Comparison of ENCODE assay signal across 19 cellular contexts in the genomic region with DNA sequence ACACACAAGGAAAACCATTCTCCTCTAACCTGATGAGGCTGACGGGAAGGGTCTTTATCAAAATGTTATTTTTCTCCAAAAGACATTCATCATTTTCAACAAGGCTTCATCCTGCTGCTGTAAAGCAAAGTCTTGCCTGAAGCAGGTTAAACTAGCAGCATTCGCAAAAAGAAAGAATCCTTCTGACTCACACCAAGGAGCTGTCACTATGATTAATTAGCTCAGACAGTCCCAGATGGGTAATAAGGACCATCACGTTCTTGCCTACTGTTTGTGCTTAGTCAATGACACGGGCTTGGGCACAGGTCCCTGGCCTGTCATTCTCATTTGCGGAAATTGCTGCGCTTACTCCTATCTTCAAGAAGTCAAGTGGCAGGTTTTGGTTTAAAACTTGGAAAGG.
DNase-seq lines count a peak whose midpoint lies in the region; ATAC-seq, FAIRE-seq and TF ChIP-seq lines count a peak whose summit lies in the region.
"Had no signal": no experiment of that assay in that cellular context is flagged by ENCODE, and none has a peak within 500 bp of the region (broad histone marks: within the 10 kb centered on the region; RNA-seq: fewer than 3 reads in every experiment).

No MANE protein-coding gene starts in this region.

- no peak overlapping the region for H3K27ac Mint-ChIP-seq in activated naive CD4-positive, alpha-beta T cell treated with anti-CD3 and anti-CD28 coated beads for 36 hours
- H3K27ac Mint-ChIP-seq: B cell; CD4-positive, alpha-beta T cell; GM23338 had no signal

- no TSS peak for BruUV-seq in A673 (replicated peaks; lab: Mats Ljungman, UMichigan)

- H3K4me3 Mint-ChIP-seq in activated naive CD4-positive, alpha-beta T cell treated with anti-CD3 and anti-CD28 coated beads for 36 hours, result no peak overlapping the region
- H3K4me3 Mint-ChIP-seq: B cell; CD4-positive, alpha-beta T cell; GM23338 had no signal

- no peak for TF ChIP-seq POLR2A in right lobe of liver (IDR thresholded peaks at IDR 0.05)

- intact Hi-C loops in A673 (cut with micrococcal nuclease; ENCODE audit: unreplicated experiment) (no loop called here), pancreas (cut with DNase I) (no loop called here), right lobe of liver (cut with DNase I) (no loop called here)
- intact Hi-C loops in activated naive CD4-positive, alpha-beta T cell treated with anti-CD3 and anti-CD28 coated beads for 36 hours (cut with micrococcal nuclease), result no loop called here

- WGBS in pancreas, 2 donors, result 62 to 69% methylated on average over 6 of the region's 6 CpGs
- 60% methylated on average over 6 of the region's 6 CpGs for WGBS in right lobe of liver (ENCODE audit: insufficient coverage, low coverage, low lambda C conversion rate, missing lambda C conversion rate)

- TF ChIP-seq CTCF in A673 (conservative IDR thresholded peaks at IDR 0.05; ENCODE audit: low read depth, low read length), result no peak
- TF ChIP-seq CTCF in GM20000 (IDR thresholded peaks at IDR 0.05; ENCODE audit: extremely low read depth, missing control alignments), result no peak
- no peak for TF ChIP-seq CTCF in pancreas (IDR thresholded peaks at IDR 0.05)
- no peak for TF ChIP-seq CTCF in right lobe of liver (IDR thresholded peaks at IDR 0.05)

- FAIRE-seq in pancreas (lab: Jason Lieb, UNC), result no peak
- FAIRE-seq: D721Med had no signal

- peaks cover 2% of the 10 kb centered on the region for H3K27me3 Mint-ChIP-seq in activated naive CD4-positive, alpha-beta T cell treated with anti-CD3 and anti-CD28 coated beads for 36 hours (ENCODE audit: low read depth)

- no peaks in the 10 kb centered on the region for H3K36me3 Mint-ChIP-seq in activated naive CD4-positive, alpha-beta T cell treated with anti-CD3 and anti-CD28 coated beads for 36 hours (ENCODE audit: low read depth)

- H3K4me1 ChIP-seq in A673 (ENCODE audit: insufficient read depth, low read length, poor library complexity, severe bottlenecking) (no peaks in the 10 kb centered on the region), pancreas (no peaks in the 10 kb centered on the region), right lobe of liver (no peaks in the 10 kb centered on the region)

- no peak overlapping the region for H3K27ac ChIP-seq in A673 (ENCODE audit: low read depth, low read length, poor library complexity, severe bottlenecking)
- no peak overlapping the region for H3K27ac ChIP-seq in pancreas
- no peak overlapping the region for H3K27ac ChIP-seq in right lobe of liver
- H3K27ac ChIP-seq: HL-60 had no signal

- POLR2A ChIA-PET in A673 (lab: Charles Lee; ENCODE audit: low non-redundant PET), result no interaction called here
- POLR2A ChIA-PET in HEK293T (lab: Yijun Ruan, JAX), result no interaction called here

- peak; percentile 6 for DNase-seq in A673 (ENCODE audit: low spot score)
- DNase-seq in HEK293T (ENCODE audit: extremely low spot score), result no peak
- peak; percentile 55 for DNase-seq in astrocyte of the hippocampus (ENCODE audit: low read depth, low spot score)
- DNase-seq in left kidney (ENCODE audit: low read depth, low spot score), result peak; percentile 7
- no peak for DNase-seq in GM20000 (ENCODE audit: low spot score)
- no peak for DNase-seq in pancreas
- no peak for DNase-seq in right lobe of liver
- DNase-seq in activated naive CD4-positive, alpha-beta T cell treated with anti-CD3 and anti-CD28 coated beads for 36 hours, result no peak
- DNase-seq: CD4-positive, alpha-beta T cell; DMS79 treated with DMSO at 0.1 percent for 48 hours; KG1; NCI-H1105 treated with DMSO at 0.1 percent for 48 hours; NCI-H187 treated with DMSO at 0.1 percent for 48 hours; NCI-H510A treated with DMSO at 0.1 percent for 48 hours; NK-92 treated with Interleukin-12 subunit alpha and Interleukin-12 subunit beta, amount 100 ng/mL, for 24 hours had no signal

- H3K9me3 Mint-ChIP-seq in activated naive CD4-positive, alpha-beta T cell treated with anti-CD3 and anti-CD28 coated beads for 36 hours, result no peaks in the 10 kb centered on the region
- H3K9me3 Mint-ChIP-seq: CD4-positive, alpha-beta T cell; GM23338 had no signal

- H3K36me3 ChIP-seq in A673 (ENCODE audit: insufficient read depth, low read length, poor library complexity, severe bottlenecking) (no peaks in the 10 kb centered on the region), pancreas (no peaks in the 10 kb centered on the region), right lobe of liver (no peaks in the 10 kb centered on the region)

- no peaks in the 10 kb centered on the region for H3K4me1 Mint-ChIP-seq in activated naive CD4-positive, alpha-beta T cell treated with anti-CD3 and anti-CD28 coated beads for 36 hours (ENCODE audit: low read depth)
- H3K4me1 Mint-ChIP-seq: B cell had no signal

- H3K4me3 ChIP-seq in A673 (ENCODE audit: low read depth, low read length, poor library complexity, severe bottlenecking), result no peak overlapping the region
- no peak overlapping the region for H3K4me3 ChIP-seq in pancreas
- H3K4me3 ChIP-seq in right lobe of liver, result no peak overlapping the region
- H3K4me3 ChIP-seq: GM23338 had no signal

- H3K27me3 ChIP-seq in A673 (replicated peaks; ENCODE audit: insufficient read depth, low read depth, low read length, poor library complexity), result no peaks in the 10 kb centered on the region
- H3K27me3 ChIP-seq in pancreas, result no peaks in the 10 kb centered on the region
- H3K27me3 ChIP-seq in right lobe of liver, result no peaks in the 10 kb centered on the region

- ATAC-seq in pancreas (no peak), right lobe of liver (no peak)
- ATAC-seq: GM23338 had no signal

- H3K9me3 ChIP-seq in A673 (ENCODE audit: low read depth, low read length, poor library complexity, severe bottlenecking) (no peaks in the 10 kb centered on the region), pancreas (no peaks in the 10 kb centered on the region), right lobe of liver (no peaks in the 10 kb centered on the region)

- CTCF ChIA-PET in A673 (lab: Charles Lee) (no interaction called here), HEK293T (lab: Yijun Ruan, JAX) (interaction anchor here (1.7 kb wide), 1 partner anchor 24 kb away, joined by 3 read pairs; no protein-coding TSS in a partner anchor)
- CTCF ChIA-PET in activated naive CD4-positive, alpha-beta T cell treated with anti-CD3 and anti-CD28 coated beads for 36 hours (lab: Charles Lee), result no interaction called here

TF ChIP-seq in HEK293T, 16 proteins besides CTCF, POLR2A, EP300 and RAD21:
- TF ChIP-seq, protein P1, sequence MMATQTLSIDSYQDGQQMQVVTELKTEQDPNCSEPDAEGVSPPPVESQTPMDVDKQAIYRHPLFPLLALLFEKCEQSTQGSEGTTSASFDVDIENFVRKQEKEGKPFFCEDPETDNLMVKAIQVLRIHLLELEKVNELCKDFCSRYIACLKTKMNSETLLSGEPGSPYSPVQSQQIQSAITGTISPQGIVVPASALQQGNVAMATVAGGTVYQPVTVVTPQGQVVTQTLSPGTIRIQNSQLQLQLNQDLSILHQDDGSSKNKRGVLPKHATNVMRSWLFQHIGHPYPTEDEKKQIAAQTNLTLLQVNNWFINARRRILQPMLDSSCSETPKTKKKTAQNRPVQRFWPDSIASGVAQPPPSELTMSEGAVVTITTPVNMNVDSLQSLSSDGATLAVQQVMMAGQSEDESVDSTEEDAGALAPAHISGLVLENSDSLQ (IDR thresholded peaks at IDR 0.05), result peak; percentile 73
- no peak for TF ChIP-seq HDGF (IDR thresholded peaks at IDR 0.05; ENCODE audit: borderline replicate concordance)
- TF ChIP-seq FOXK2 (IDR thresholded peaks at IDR 0.05), result no peak
- no peak for TF ChIP-seq NFRKB (IDR thresholded peaks at IDR 0.05)

Comparison
In these comparisons a context has a peak if more than half of its experiments do, and no peak if none do; other contexts are left out.
1. DNase-seq: peak in A673 (single experiment), astrocyte of the hippocampus (single experiment) and left kidney (single experiment); none in HEK293T (single experiment), GM20000 (single experiment), pancreas (0 of 6), right lobe of liver (0 of 3) and activated naive CD4-positive, alpha-beta T cell treated with anti-CD3 and anti-CD28 coated beads for 36 hours (single experiment).